8 cellular contexts compared by ENCODE assay signal in the genomic region with DNA sequence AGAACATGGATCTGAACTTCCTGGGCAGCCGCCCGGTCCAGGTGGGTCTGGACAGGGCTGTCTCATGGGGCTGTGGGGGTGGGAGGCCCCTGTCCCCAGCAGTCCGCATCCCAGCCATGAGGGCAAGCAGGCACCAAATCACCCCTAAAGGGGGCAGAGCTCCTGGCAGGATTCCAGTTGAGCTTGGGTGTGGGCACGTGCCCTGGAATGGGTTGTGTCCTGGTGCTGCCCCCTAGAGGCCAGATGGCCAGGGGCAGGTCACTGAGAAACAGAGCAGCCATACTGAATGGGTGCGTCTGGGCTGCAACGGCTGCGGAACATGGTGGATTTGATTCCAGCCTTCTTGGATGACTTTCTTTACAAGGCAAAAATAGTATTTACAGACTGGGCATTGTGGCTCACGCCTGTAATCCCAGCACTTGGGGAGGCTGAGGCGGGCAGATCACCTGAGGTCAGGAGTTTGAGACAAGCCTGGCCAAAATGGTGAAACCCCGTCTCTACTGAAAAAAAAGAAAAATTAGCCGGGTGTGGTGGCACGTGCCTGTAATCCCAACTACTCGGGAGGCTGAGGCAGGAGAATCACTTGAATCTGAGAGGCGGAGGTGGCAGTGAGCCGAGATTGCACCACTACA. TPM values are rescaled to one million over a fixed set of nuclear protein-coding genes. Genes with fewer than 3 reads are reported as not detected.
DNase-seq lines count a peak whose midpoint lies in the region; ATAC-seq and TF ChIP-seq lines count a peak whose summit lies in the region.
"Not testable (repeated sequence)": the region's sequence is repeated elsewhere in the genome, so short reads cannot be mapped to it uniquely, and the experiment has no call there.

No MANE protein-coding gene starts in this region.

- DNase-seq in GOT3 (lab: John Stamatoyannopoulos, UW): peak; percentile 8
- DNase-seq in NCI-H2171 (lab: John Stamatoyannopoulos, UW): peak; percentile 35
- peak; percentile 49 for DNase-seq in T-helper 22 cell (ENCODE audit: low read depth)
- DNase-seq in activated effector memory CD4-positive, alpha-beta T cell treated with Interleukin-2 at 50 U/mL for 16 hours: peak; percentile 55
- DNase-seq in esophagus squamous epithelium (lab: John Stamatoyannopoulos, UW): not testable (repeated sequence)
- peak in 2 of 3 donors; percentile 82 to 84 for DNase-seq in mucosa of descending colon
- DNase-seq in stimulated activated CD8-positive, alpha-beta memory T cell treated with anti-CD3 and anti-CD28 coated beads, Interleukin-12 subunit alpha, Interleukin-12 subunit beta, amount 100 ng/mL, for 4 hours (ENCODE audit: low read depth): peak; percentile 48

- not testable (repeated sequence) for H3K27me3 ChIP-seq in BLaER1, esophagus squamous epithelium

- H4K20me1 ChIP-seq in BLaER1: peaks cover 100% of the 10 kb centered on the region

- ATAC-seq in mucosa of descending colon: peak; percentile 73

- 82 to 85% methylated on average over 11 to 13 of the region's 15 CpGs for WGBS in esophagus squamous epithelium, 2 donors

- H3K4me1 ChIP-seq in BLaER1: peaks cover 60% of the 10 kb centered on the region
- not testable (repeated sequence) for H3K4me1 ChIP-seq in esophagus squamous epithelium; mucosa of descending colon (ENCODE audit: low read depth)

- not testable (repeated sequence) for TF ChIP-seq POLR2A in esophagus squamous epithelium (IDR thresholded peaks at IDR 0.05)

- not testable (repeated sequence) for H3K9me3 ChIP-seq in BLaER1, esophagus squamous epithelium, mucosa of descending colon

- peak overlapping the region; percentile 86 for H3K4me2 ChIP-seq in BLaER1

- H3K27ac ChIP-seq in BLaER1, esophagus squamous epithelium: not testable (repeated sequence)

- not testable (repeated sequence) for H3K9ac ChIP-seq in BLaER1

- TF ChIP-seq CTCF in esophagus squamous epithelium (IDR thresholded peaks at IDR 0.05) (peak; percentile 33 to 80 (median 64)), mucosa of descending colon (IDR thresholded peaks at IDR 0.05) (peak; percentile 82)

- intact Hi-C loops in esophagus squamous epithelium (cut with DNase I); mucosa of descending colon (cut with DNase I, micrococcal nuclease): not testable (repeated sequence)

- H3K36me3 ChIP-seq in BLaER1: peaks cover 94% of the 10 kb centered on the region
- H3K36me3 ChIP-seq in esophagus squamous epithelium: peaks cover 9 to 87% (median 24%) of the 10 kb centered on the region in 3 donors
- H3K36me3 ChIP-seq in mucosa of descending colon (ENCODE audit: low read depth): not testable (repeated sequence)

- not testable (repeated sequence) for H3K4me3 ChIP-seq in BLaER1, esophagus squamous epithelium, mucosa of descending colon

RNA-seq across cellular contexts. Expression of gene MGRN1, which starts 25.9 kb away (rescaled TPM):
- 10 to 100 TPM; 15.8 to 25.6 (median 22.0) TPM for total RNA-seq in esophagus squamous epithelium
- 10 to 100 TPM; 72.3 to 80.2 (median 77.0) TPM for total RNA-seq in mucosa of descending colon

RNA-seq across cellular contexts. Expression of gene UBALD1, which starts 35.9 kb away (rescaled TPM):
- total RNA-seq in esophagus squamous epithelium (10 to 100 TPM in 1 of 4 donors, 1 to 10 TPM in 3; 5.9 to 17.0 (median 9.6) TPM), mucosa of descending colon (10 to 100 TPM; 21.3 to 38.8 (median 22.5) TPM)

RNA-seq across cellular contexts. Expression of gene NUDT16L1, which starts 42.8 kb away (rescaled TPM):
- 10 to 100 TPM; 18.5 to 27.8 (median 21.0) TPM for total RNA-seq in esophagus squamous epithelium
- 10 to 100 TPM; 28.3 to 47.8 (median 40.4) TPM for total RNA-seq in mucosa of descending colon
